ENCODE assay signal across 8 cellular contexts in the genomic region with DNA sequence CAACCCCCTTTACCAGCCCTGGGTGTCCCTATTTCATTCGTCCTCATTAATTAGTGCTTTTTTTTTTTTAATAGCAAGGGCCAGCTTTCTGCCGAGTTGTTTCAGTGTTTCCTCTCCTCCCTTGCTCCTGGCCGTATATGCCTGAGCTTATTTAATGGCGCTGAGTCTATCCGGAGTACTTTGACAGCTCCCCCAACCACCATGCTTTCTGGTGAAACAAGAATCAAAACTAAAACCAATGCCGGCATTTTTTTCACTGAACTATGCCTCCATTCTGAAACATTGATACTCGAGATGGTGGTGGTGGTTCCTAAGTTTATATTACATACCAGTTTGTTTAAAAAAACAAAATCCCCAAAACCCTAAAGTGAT. TPM values are rescaled to one million over a fixed set of nuclear protein-coding genes. Genes with fewer than 3 reads are reported as not detected.
A peak's percentile ranks its signal among the peaks of the same experiment; 100 is the strongest.
DNase-seq lines count a peak whose midpoint lies in the region; ATAC-seq and TF ChIP-seq lines count a peak whose summit lies in the region.

No MANE protein-coding gene starts in this region.

- H3K4me1 Mint-ChIP-seq in GM23338 (peaks cover 29% of the 10 kb centered on the region), brain (peaks cover 29% of the 10 kb centered on the region)

- H3K4me3 Mint-ChIP-seq in GM23338 (peak overlapping the region; percentile 88), brain (peak overlapping the region; percentile 90 to 97 (median 93))

- H3K27me3 Mint-ChIP-seq in GM23338 (ENCODE audit: insufficient read depth, low read depth, poor library complexity) (peaks cover 24% of the 10 kb centered on the region), brain (peaks cover 47% of the 10 kb centered on the region)

- no peaks in the 10 kb centered on the region for H3K36me3 ChIP-seq in GM23338 (ENCODE audit: insufficient read depth)
- H3K36me3 ChIP-seq in left lung = no peaks in the 10 kb centered on the region
- H3K36me3 ChIP-seq in tibial nerve = no peaks in the 10 kb centered on the region

- intact Hi-C loops in left lung (cut with DNase I) = no loop called here

- H3K36me3 Mint-ChIP-seq in GM23338 (ENCODE audit: low read depth) (peaks cover 17% of the 10 kb centered on the region), brain (no peaks in the 10 kb centered on the region)

- no peak for TF ChIP-seq CTCF in GM23338 (conservative IDR thresholded peaks at IDR 0.05; ENCODE audit: low read depth in 2 of 2)
- no peak for TF ChIP-seq CTCF in brain (conservative IDR thresholded peaks at IDR 0.05)
- no peak for TF ChIP-seq CTCF in left lung (IDR thresholded peaks at IDR 0.05)
- TF ChIP-seq CTCF in tibial nerve (IDR thresholded peaks at IDR 0.05) = no peak

- H3K9me3 ChIP-seq in left lung (no peaks in the 10 kb centered on the region), tibial nerve (no peaks in the 10 kb centered on the region)

- H3K4me3 ChIP-seq in GM23338 = peak overlapping the region; percentile 85
- peak overlapping the region; percentile 57 to 62 for H3K4me3 ChIP-seq in left lung
- peak overlapping the region; percentile 62 to 84 (median 74) for H3K4me3 ChIP-seq in tibial nerve

- H4K20me1 ChIP-seq in GM23338 (replicated peaks; ENCODE audit: insufficient read depth) = 0 out of 2 replicates have a peak, but pooled peaks cover 3% of the 10 kb centered on the region

- H3K27ac ChIP-seq in GM23338 (ENCODE audit: low read depth) = no peak overlapping the region
- peak overlapping the region; percentile 82 to 91 for H3K27ac ChIP-seq in left lung
- H3K27ac ChIP-seq in tibial nerve = peak overlapping the region; percentile 63 to 90 (median 83)

- H3F3A ChIP-seq in GM23338 (replicated peaks; ENCODE audit: low read depth) = peaks cover 7% of the 10 kb centered on the region

- TF ChIP-seq POLR2A in tibial nerve (IDR thresholded peaks at IDR 0.05) = no peak

- no peaks in the 10 kb centered on the region; the same call in 1 of the 2 replicates for H3K79me2 ChIP-seq in GM23338 (replicated peaks; ENCODE audit: insufficient read depth)

- H2AFZ ChIP-seq in GM23338 = peak overlapping the region; percentile 96

- H3K9me3 Mint-ChIP-seq in GM23338 = peaks cover 9% of the 10 kb centered on the region; the same call in 2 of the 3 replicates
- H3K9me3 Mint-ChIP-seq in brain = peaks cover 0 to 5% (median 4%) of the 10 kb centered on the region in 5 experiments

- DNase-seq in D341Med (ENCODE audit: low spot score) = peak; percentile 41
- peak; percentile 13 for DNase-seq in GM23338 (ENCODE audit: low spot score)
- DNase-seq in NCI-H69 (lab: John Stamatoyannopoulos, UW) = peak; percentile 14
- no peak for DNase-seq in left lung
- DNase-seq in tibial nerve (ENCODE audit: low spot score in 2 of 2) = no peak
- DNase-seq in cortex of kidney (lab: John Stamatoyannopoulos, UW) = no peak

- H3K4me2 ChIP-seq in GM23338 = peak overlapping the region; percentile 91

- whole genome bisulfite sequencing in tibial nerve, 2 donors = 1 to 2% methylated on average over 7 of the region's 7 CpGs

- H3K4me1 ChIP-seq in GM23338 (ENCODE audit: insufficient read depth) = peaks cover 28% of the 10 kb centered on the region
- H3K4me1 ChIP-seq in left lung = peaks cover 9 to 44% of the 10 kb centered on the region in 2 donors
- H3K4me1 ChIP-seq in tibial nerve = peaks cover 0 to 26% (median 7%) of the 10 kb centered on the region in 4 donors

- no peak for TF ChIP-seq EP300 in tibial nerve (IDR thresholded peaks at IDR 0.05)

- ATAC-seq in GM23338 (peak; percentile 3; the same call in 1 of the 3 replicates), left lung (peak; percentile 16), GM18498 (IDR thresholded peaks at IDR 0.05; ENCODE audit: unreplicated experiment) (no peak)

- no peaks in the 10 kb centered on the region for H3K9me2 ChIP-seq in GM23338 (ENCODE audit: insufficient read depth)

- H3K27ac Mint-ChIP-seq in GM23338 (peak overlapping the region; percentile 36; the same call in 1 of the 2 replicates), brain (peak overlapping the region; percentile 78 to 94 (median 87))

- H3K27me3 ChIP-seq in GM23338 (ENCODE audit: insufficient read depth) (peaks cover 44% of the 10 kb centered on the region), left lung (peaks cover 0 to 47% of the 10 kb centered on the region in 2 donors), tibial nerve (no peaks in the 10 kb centered on the region)

TF ChIP-seq in GM23338, 12 proteins besides CTCF, POLR2A, EP300 and RAD21:
- TF ChIP-seq ZNF114 (CRISPR knock-in tag; IDR thresholded peaks at IDR 0.05) (no peak), ETS1 (IDR thresholded peaks at IDR 0.05) (no peak), POLR2AphosphoS5 (IDR thresholded peaks at IDR 0.05; ENCODE audit: low read depth) (no peak)
- TF ChIP-seq, protein P1, sequence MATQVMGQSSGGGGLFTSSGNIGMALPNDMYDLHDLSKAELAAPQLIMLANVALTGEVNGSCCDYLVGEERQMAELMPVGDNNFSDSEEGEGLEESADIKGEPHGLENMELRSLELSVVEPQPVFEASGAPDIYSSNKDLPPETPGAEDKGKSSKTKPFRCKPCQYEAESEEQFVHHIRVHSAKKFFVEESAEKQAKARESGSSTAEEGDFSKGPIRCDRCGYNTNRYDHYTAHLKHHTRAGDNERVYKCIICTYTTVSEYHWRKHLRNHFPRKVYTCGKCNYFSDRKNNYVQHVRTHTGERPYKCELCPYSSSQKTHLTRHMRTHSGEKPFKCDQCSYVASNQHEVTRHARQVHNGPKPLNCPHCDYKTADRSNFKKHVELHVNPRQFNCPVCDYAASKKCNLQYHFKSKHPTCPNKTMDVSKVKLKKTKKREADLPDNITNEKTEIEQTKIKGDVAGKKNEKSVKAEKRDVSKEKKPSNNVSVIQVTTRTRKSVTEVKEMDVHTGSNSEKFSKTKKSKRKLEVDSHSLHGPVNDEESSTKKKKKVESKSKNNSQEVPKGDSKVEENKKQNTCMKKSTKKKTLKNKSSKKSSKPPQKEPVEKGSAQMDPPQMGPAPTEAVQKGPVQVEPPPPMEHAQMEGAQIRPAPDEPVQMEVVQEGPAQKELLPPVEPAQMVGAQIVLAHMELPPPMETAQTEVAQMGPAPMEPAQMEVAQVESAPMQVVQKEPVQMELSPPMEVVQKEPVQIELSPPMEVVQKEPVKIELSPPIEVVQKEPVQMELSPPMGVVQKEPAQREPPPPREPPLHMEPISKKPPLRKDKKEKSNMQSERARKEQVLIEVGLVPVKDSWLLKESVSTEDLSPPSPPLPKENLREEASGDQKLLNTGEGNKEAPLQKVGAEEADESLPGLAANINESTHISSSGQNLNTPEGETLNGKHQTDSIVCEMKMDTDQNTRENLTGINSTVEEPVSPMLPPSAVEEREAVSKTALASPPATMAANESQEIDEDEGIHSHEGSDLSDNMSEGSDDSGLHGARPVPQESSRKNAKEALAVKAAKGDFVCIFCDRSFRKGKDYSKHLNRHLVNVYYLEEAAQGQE (IDR thresholded peaks at IDR 0.05; ENCODE audit: unreplicated experiment) = no peak

RNA-seq across cellular contexts. Expression of gene DCBLD1, which starts 1.2 kb away (rescaled TPM):
- 7.6 and 25.7 TPM in 2 replicates for total RNA-seq in GM23338 (2014; rRNA removed; shearing (Covaris generic))
- polyA plus RNA-seq in GM23338 (2016; fragmentation: Nextera tagmentation; extraction: Ambion mirVana) = 3.2 and 4.2 TPM in 2 replicates
- 2.4 TPM for polyA plus RNA-seq in brain (ENCODE audit: insufficient read depth, low read depth, low replicate concordance)
- 10 to 100 TPM; 20.8 to 55.8 TPM for total RNA-seq in left lung
- 10 to 100 TPM in 2 of 4 donors, 1 to 10 TPM in 2; 6.9 to 13.2 (median 10.0) TPM for total RNA-seq in tibial nerve

RNA-seq across cellular contexts. Expression of gene ROS1, which starts 57.9 kb away (rescaled TPM):
- not detected in 2 replicates for total RNA-seq in GM23338 (2014; rRNA removed; shearing (Covaris generic))
- not detected in 2 replicates for polyA plus RNA-seq in GM23338 (2016; fragmentation: Nextera tagmentation; extraction: Ambion mirVana)
- polyA plus RNA-seq in brain (ENCODE audit: insufficient read depth, low read depth, low replicate concordance) = not detected
- total RNA-seq in left lung = 100 to 1,000 TPM in 1 of 2 donors, 10 to 100 TPM in 1; 80.2 to 305 TPM
- total RNA-seq in tibial nerve = not detected

Comparison
In these comparisons a context has a peak if more than half of its experiments do, and no peak if none do; other contexts are left out.
1. DNase-seq: peak in D341Med (single experiment), GM23338 (single experiment) and NCI-H69 (single experiment); none in left lung (0 of 2), tibial nerve (0 of 2) and cortex of kidney (single experiment).
2. RNA of gene ROS1, which starts 57.9 kb away (total RNA-seq): 80.2 to 305 TPM in left lung; not detected in GM23338 and not detected in tibial nerve; every median in the first group is over 10 times any median in the second.
3. Peak in every context shown above with its lines, with median percentiles within 50 percentile points of each other: H3K4me3 ChIP-seq.